ENCODE assay signal across 11 cellular contexts in genomic region chrX:10110316-10110932, GRCh38. TPM values are rescaled to one million over a fixed set of nuclear protein-coding genes. Genes with fewer than 3 reads are reported as not detected.
DNase-seq lines count a peak whose midpoint lies in the region; ATAC-seq and TF ChIP-seq lines count a peak whose summit lies in the region.
"Had no signal": no experiment of that assay in that cellular context is flagged by ENCODE, and none has a peak within 500 bp of the region (broad histone marks: within the 10 kb centered on the region; RNA-seq: fewer than 3 reads in every experiment).

No MANE protein-coding gene starts in this region.

- H3K36me3 Mint-ChIP-seq in activated T-cell treated with anti-CD3 and anti-CD28 coated beads, Interleukin-2, amount 50 U/mL, for 4 hours (ENCODE audit: insufficient read depth): peaks cover 3% of the 10 kb centered on the region
- H3K36me3 Mint-ChIP-seq in activated B cell treated with CpG ODN at 0.5 μM for 24 hours (ENCODE audit: low read depth): peaks cover 14% of the 10 kb centered on the region
- peaks cover 6% of the 10 kb centered on the region for H3K36me3 Mint-ChIP-seq in osteocyte (ENCODE audit: unreplicated experiment)

- H3K4me3 ChIP-seq in thoracic aorta: peak overlapping the region; percentile 19
- H3K4me3 ChIP-seq: tibial artery had no signal

- peaks cover 3 to 28% of the 10 kb centered on the region in 2 donors for H3K4me1 ChIP-seq in thoracic aorta (ENCODE audit: control insufficient read depth in 1 of 2, low read depth in 2 of 2)

- H3K27ac Mint-ChIP-seq in activated B cell treated with CpG ODN at 0.5 μM for 24 hours (peak overlapping the region; percentile 99), osteocyte (ENCODE audit: unreplicated experiment) (no peak overlapping the region)

- TF ChIP-seq CTCF in activated B cell treated with CpG ODN at 0.5 μM for 24 hours (IDR thresholded peaks at IDR 0.05): no peak
- no peak for TF ChIP-seq CTCF in thoracic aorta (IDR thresholded peaks at IDR 0.05)
- TF ChIP-seq CTCF in RWPE1 (conservative IDR thresholded peaks at IDR 0.05; ENCODE audit: low read depth): no peak
- TF ChIP-seq CTCF in osteocyte (IDR thresholded peaks at IDR 0.05): no peak

- no peak for DNase-seq in activated T-cell treated with anti-CD3 and anti-CD28 coated beads, Interleukin-2, amount 50 U/mL, for 4 hours
- no peak for DNase-seq in activated T-cell treated with anti-CD3 and anti-CD28 coated beads, Interleukin-2, amount 50 U/mL, for 48 hours
- no peak for DNase-seq in activated B cell treated with CpG ODN at 0.5 μM for 24 hours
- no peak for DNase-seq in thoracic aorta (ENCODE audit: low spot score)
- DNase-seq in RWPE1 (ENCODE audit: low spot score): no peak
- no peak for DNase-seq in NCI-H2171 treated with DMSO at 0.1 percent for 48 hours (lab: John Stamatoyannopoulos, UW)
- no peak for DNase-seq in osteocyte (ENCODE audit: extremely low spot score, unreplicated experiment)
- DNase-seq: glutamatergic neuron, SHP77 treated with DMSO at 0.1 percent for 48 hours, tibial artery had no signal

- peak overlapping the region; percentile 77 for H3K4me3 Mint-ChIP-seq in activated T-cell treated with anti-CD3 and anti-CD28 coated beads, Interleukin-2, amount 50 U/mL, for 4 hours
- H3K4me3 Mint-ChIP-seq in activated B cell treated with CpG ODN at 0.5 μM for 24 hours: peak overlapping the region; percentile 84
- H3K4me3 Mint-ChIP-seq in osteocyte (ENCODE audit: unreplicated experiment): no peak overlapping the region

- H3K36me3 ChIP-seq in thoracic aorta: no peaks in the 10 kb centered on the region

- POLR2A ChIA-PET in activated B cell treated with CpG ODN at 0.5 μM for 24 hours (lab: Charles Lee) (interaction anchor here (0.7 to 15.0 kb wide), 24 partner anchors 9 to 770 kb away, joined by 3 to 229 read pairs (median 10); partner anchors contain the start of gene CLCN4), RWPE1 (lab: Yijun Ruan, JAX; ENCODE audit: low non-redundant PET) (no interaction called here)

- peak overlapping the region; percentile 10 for H3K27ac ChIP-seq in layer of hippocampus (ENCODE audit: low read depth, low read length)
- H3K27ac ChIP-seq in thoracic aorta: no peak overlapping the region
- no peak overlapping the region for H3K27ac ChIP-seq in RWPE1

- peaks cover 81% of the 10 kb centered on the region for H3K4me1 Mint-ChIP-seq in activated T-cell treated with anti-CD3 and anti-CD28 coated beads, Interleukin-2, amount 50 U/mL, for 4 hours (ENCODE audit: low read depth)
- H3K4me1 Mint-ChIP-seq in activated B cell treated with CpG ODN at 0.5 μM for 24 hours: peaks cover 90% of the 10 kb centered on the region
- peaks cover 18% of the 10 kb centered on the region for H3K4me1 Mint-ChIP-seq in osteocyte (ENCODE audit: unreplicated experiment)

- CTCF ChIA-PET in activated B cell treated with CpG ODN at 0.5 μM for 24 hours (lab: Charles Lee) (interaction anchor here (0.9 to 2.7 kb wide), 9 partner anchors 10 to 115 kb away, joined by 3 to 14 read pairs (median 7); no protein-coding TSS in a partner anchor), RWPE1 (lab: Yijun Ruan, JAX) (interaction anchor here (0.6 kb wide), 1 partner anchor 37 kb away, joined by 5 read pairs; no protein-coding TSS in a partner anchor)

- H3K27me3 Mint-ChIP-seq in activated T-cell treated with anti-CD3 and anti-CD28 coated beads, Interleukin-2, amount 50 U/mL, for 4 hours (ENCODE audit: low read depth): no peaks in the 10 kb centered on the region
- no peaks in the 10 kb centered on the region for H3K27me3 Mint-ChIP-seq in activated B cell treated with CpG ODN at 0.5 μM for 24 hours
- no peaks in the 10 kb centered on the region for H3K27me3 Mint-ChIP-seq in osteocyte (ENCODE audit: unreplicated experiment)

- H3K9me3 Mint-ChIP-seq in activated T-cell treated with anti-CD3 and anti-CD28 coated beads, Interleukin-2, amount 50 U/mL, for 4 hours: no peaks in the 10 kb centered on the region
- H3K9me3 Mint-ChIP-seq in activated B cell treated with CpG ODN at 0.5 μM for 24 hours (no peaks in the 10 kb centered on the region), osteocyte (ENCODE audit: unreplicated experiment) (no peaks in the 10 kb centered on the region)

- ATAC-seq in activated T-cell treated with anti-CD3 and anti-CD28 coated beads, Interleukin-2, amount 50 U/mL, for 4 hours: peak in 1 of 2 donors; percentile 10
- ATAC-seq in activated B cell treated with CpG ODN at 0.5 μM for 24 hours (ENCODE audit: low read depth) (peak; percentile 4), thoracic aorta (ENCODE audit: insufficient number of reproducible peaks, low FRiP score, low read depth) (no peak)

- no peaks in the 10 kb centered on the region for H3K9me3 ChIP-seq in thoracic aorta
- H3K9me3 ChIP-seq: tibial artery had no signal

- intact Hi-C loops in activated B cell treated with CpG ODN at 0.5 μM for 24 hours (cut with micrococcal nuclease): loop anchor here (5.0 kb wide), 3 partner anchors 48 to 768 kb away; no protein-coding TSS in a partner anchor

- no peaks in the 10 kb centered on the region for H3K27me3 ChIP-seq in layer of hippocampus (ENCODE audit: control insufficient read depth, insufficient read depth, low read length)
- H3K27me3 ChIP-seq in thoracic aorta (replicated peaks; ENCODE audit: insufficient read depth): no peaks in the 10 kb centered on the region
- H3K27me3 ChIP-seq: tibial artery had no signal

RNA-seq across cellular contexts. Expression of gene CLCN4, which starts 46.4 kb away (rescaled TPM):
- total RNA-seq in activated T-cell treated with anti-CD3 and anti-CD28 coated beads, Interleukin-2, amount 50 U/mL, for 4 hours: under 1 TPM; 0.05 to 0.35 (median 0.08) TPM
- total RNA-seq in activated B cell treated with CpG ODN at 0.5 μM for 24 hours: 3.4 and 4.7 TPM in 2 replicates
- total RNA-seq in thoracic aorta: 1 to 10 TPM; 3.5 to 5.6 TPM
- 2.3 and 3.7 TPM in 2 replicates for total RNA-seq in osteocyte
